7 cellular contexts compared by ENCODE assay signal in the genomic region with DNA sequence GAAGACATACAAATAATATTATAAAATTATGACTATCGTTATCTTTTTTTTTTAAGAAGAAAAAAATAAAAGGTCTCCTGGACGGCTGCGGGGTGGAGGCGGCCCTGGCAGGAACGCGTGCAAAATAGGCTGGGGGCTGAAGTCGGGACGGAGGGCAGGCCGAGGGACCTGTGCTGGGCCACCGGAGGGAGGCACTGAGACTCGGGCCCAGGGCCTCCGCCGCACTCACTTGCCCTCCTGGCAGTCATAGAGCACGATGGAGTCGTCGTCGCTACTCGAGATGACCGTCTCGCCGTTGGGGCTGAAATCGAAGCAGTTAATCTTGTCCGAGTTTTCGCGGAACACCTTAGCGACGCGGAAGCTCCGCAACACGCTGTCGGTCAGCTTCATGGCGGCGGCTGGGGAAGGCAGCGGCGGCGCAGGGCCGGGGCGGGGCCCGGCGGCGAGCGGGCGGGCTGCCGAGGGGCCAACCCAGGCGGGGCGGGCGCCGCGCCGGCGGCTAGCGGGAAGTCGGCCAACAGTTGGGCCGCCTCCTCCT. TPM values are rescaled to one million over a fixed set of nuclear protein-coding genes. Genes with fewer than 3 reads are reported as not detected.
DNase-seq lines count a peak whose midpoint lies in the region; ATAC-seq and TF ChIP-seq lines count a peak whose summit lies in the region.

No MANE protein-coding gene starts in this region.

- H3K27me3 ChIP-seq in esophagus (ENCODE audit: control insufficient read depth in 1 of 2, insufficient read depth in 2 of 2, low read length in 2 of 2) (no peaks in the 10 kb centered on the region), thymus (ENCODE audit: control insufficient read depth, insufficient read depth) (no peaks in the 10 kb centered on the region)

- peak; percentile 65 for DNase-seq in GM13977 (ENCODE audit: low spot score)
- no peak for DNase-seq in Jurkat, Clone E6-1 (ENCODE audit: low read depth, low spot score)
- DNase-seq in activated CD4-positive, alpha-beta T cell treated with anti-CD3 and anti-CD28 coated beads, Interleukin-2, amount 50 U/mL, for 1 hour = peak; percentile 56
- DNase-seq in natural killer cell = no peak

- ATAC-seq in GM21825 (IDR thresholded peaks at IDR 0.05; ENCODE audit: unreplicated experiment) (peak; percentile 50), natural killer cell (peak; percentile 58 to 80 (median 71))

- H3K36me3 Mint-ChIP-seq in natural killer cell = no peaks in the 10 kb centered on the region

- in situ Hi-C loops in GM13977 (cut with MboI; ENCODE audit: low pct_unique_long_range_greater_than_20kb, low sequenced_read_pairs, unreplicated experiment) = no loop called here

- peak overlapping the region; percentile 99 for H3K27ac ChIP-seq in esophagus (ENCODE audit: low read depth in 2 of 2, low read length in 1 of 2)
- H3K27ac ChIP-seq in thymus (ENCODE audit: low read depth) = peak overlapping the region; percentile 98

- peak overlapping the region; percentile 94 for H3K4me3 Mint-ChIP-seq in natural killer cell

- H3K27me3 Mint-ChIP-seq in natural killer cell (ENCODE audit: low read depth in 2 of 2) = peaks cover 0 to 3% of the 10 kb centered on the region in 2 donors

- H3K4me1 Mint-ChIP-seq in natural killer cell = peaks cover 63 to 76% of the 10 kb centered on the region in 2 donors

- H3K9me3 Mint-ChIP-seq in natural killer cell = no peaks in the 10 kb centered on the region

- H3K36me3 ChIP-seq in esophagus (ENCODE audit: control insufficient read depth in 2 of 2, insufficient read depth in 2 of 2, low read length in 1 of 2) = peaks cover 0 to 2% of the 10 kb centered on the region in 2 donors
- peaks cover 3% of the 10 kb centered on the region for H3K36me3 ChIP-seq in thymus (ENCODE audit: control insufficient read depth, insufficient read depth)

- 1% methylated on average over 39 to 54 of the region's 54 CpGs for WGBS in esophagus, 2 donors
- WGBS in thymus = under 1% methylated on average over 54 of the region's 54 CpGs

- peak overlapping the region; percentile 90 to 98 for H3K27ac Mint-ChIP-seq in natural killer cell

- TF ChIP-seq CTCF in GM13977 (IDR thresholded peaks at IDR 0.05; ENCODE audit: extremely low read depth, insufficient read depth, missing control alignments) (peak; percentile 36), natural killer cell (IDR thresholded peaks at IDR 0.05) (peak; percentile 23)

- intact Hi-C loops in natural killer cell (cut with micrococcal nuclease) = loop anchor here (1.0 to 5.0 kb wide), 4 partner anchors 15 to 39 kb away; partner anchors contain the start of gene TWF2

- H3K9me3 ChIP-seq in esophagus (ENCODE audit: control insufficient read depth in 2 of 2, insufficient read depth in 1 of 2, low read depth in 1 of 2, low read length in 1 of 2) = no peaks in the 10 kb centered on the region
- no peaks in the 10 kb centered on the region for H3K9me3 ChIP-seq in thymus (ENCODE audit: control insufficient read depth)

- H3K4me1 ChIP-seq in esophagus (ENCODE audit: control insufficient read depth in 2 of 2, insufficient read depth in 2 of 2, low read length in 1 of 2) (no peaks in the 10 kb centered on the region), thymus (ENCODE audit: control insufficient read depth, insufficient read depth, low read length) (peaks cover 25% of the 10 kb centered on the region)

- H3K4me3 ChIP-seq in Jurkat, Clone E6-1 (ENCODE audit: low read length) = peak overlapping the region; percentile 94
- H3K4me3 ChIP-seq in esophagus (ENCODE audit: low read depth in 1 of 2, low read length in 2 of 2) (peak overlapping the region; percentile 93 to 97), thymus (ENCODE audit: low read length) (peak overlapping the region; percentile 75)

RNA-seq across cellular contexts. Expression of gene WDR82, which starts 0.4 kb away (rescaled TPM):
- 86.7 TPM for polyA plus RNA-seq in Jurkat, Clone E6-1 (2012; ENCODE audit: insufficient read depth, insufficient read length)
- 10 to 100 TPM; 19.9 to 33.6 TPM for polyA plus RNA-seq in esophagus
- total RNA-seq in natural killer cell = 100 to 1,000 TPM; 108 to 131 (median 109) TPM
- polyA plus RNA-seq in thymus = 47.4 TPM

RNA-seq across cellular contexts. Expression of gene GLYCTK, which starts 9.6 kb away (rescaled TPM):
- polyA plus RNA-seq in Jurkat, Clone E6-1 (2012; ENCODE audit: insufficient read depth, insufficient read length) = 16.8 TPM
- polyA plus RNA-seq in esophagus (1 to 10 TPM; 5.9 to 6.2 TPM), thymus (18.9 TPM)
- 10 to 100 TPM; 43.3 to 60.8 (median 45.2) TPM for total RNA-seq in natural killer cell

RNA-seq across cellular contexts. Expression of gene PPM1M, which starts 32.5 kb away (rescaled TPM):
- polyA plus RNA-seq in Jurkat, Clone E6-1 (2012; ENCODE audit: insufficient read depth, insufficient read length) = 59.8 TPM
- polyA plus RNA-seq in esophagus (10 to 100 TPM; 10.1 to 15.6 TPM), thymus (65.0 TPM)
- 10 to 100 TPM; 66.0 to 83.7 (median 77.8) TPM for total RNA-seq in natural killer cell

RNA-seq across cellular contexts. Expression of gene DNAH1, which starts 38.1 kb away (rescaled TPM):
- 2.1 TPM for polyA plus RNA-seq in Jurkat, Clone E6-1 (2012; ENCODE audit: insufficient read depth, insufficient read length)
- polyA plus RNA-seq in esophagus (1 to 10 TPM; 2.4 to 4.9 TPM), thymus (9.0 TPM)
- 10 to 100 TPM; 72.3 to 81.7 (median 74.2) TPM for total RNA-seq in natural killer cell

RNA-seq across cellular contexts. Expression of gene TWF2, which starts 39.1 kb away (rescaled TPM):
- 67.7 TPM for polyA plus RNA-seq in Jurkat, Clone E6-1 (2012; ENCODE audit: insufficient read depth, insufficient read length)
- polyA plus RNA-seq in esophagus (10 to 100 TPM; 22.0 to 40.3 TPM), thymus (62.6 TPM)
- total RNA-seq in natural killer cell = 10 to 100 TPM; 49.2 to 76.6 (median 52.0) TPM

Comparison
In these comparisons a context has a peak if more than half of its experiments do, and no peak if none do; other contexts are left out.
1. DNase-seq: peak in GM13977 (single experiment) and activated CD4-positive, alpha-beta T cell treated with anti-CD3 and anti-CD28 coated beads, Interleukin-2, amount 50 U/mL, for 1 hour (single experiment); none in Jurkat, Clone E6-1 (single experiment) and natural killer cell (single experiment).
2. Peak in every context shown above with its lines, with median percentiles within 50 percentile points of each other: H3K4me3 ChIP-seq.